2 cellular contexts compared by ENCODE assay signal in the genomic region with DNA sequence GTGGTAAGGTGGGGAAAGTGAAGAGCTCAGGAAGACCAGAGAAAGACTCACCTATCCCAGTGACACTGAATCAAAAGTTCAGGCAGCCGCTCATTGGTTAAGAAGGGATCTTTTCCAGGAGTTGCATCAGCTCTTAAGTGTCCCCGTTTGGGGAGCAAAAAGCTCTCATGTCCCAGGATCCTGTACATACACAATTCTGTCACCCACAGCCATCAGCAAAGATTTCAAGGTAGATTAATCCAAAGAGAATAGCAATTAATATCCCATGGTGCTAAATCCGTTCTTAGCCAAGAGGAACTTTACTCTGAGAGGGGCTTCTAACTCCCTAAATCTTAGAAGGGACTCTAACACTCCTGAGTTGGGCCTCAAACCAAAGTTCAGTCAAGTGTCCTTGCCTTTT.
TF ChIP-seq lines count a peak whose summit lies in the region.

No MANE protein-coding gene starts in this region.

TF ChIP-seq in GM23338, 12 proteins besides CTCF, POLR2A, EP300 and RAD21 (continues in another document):
- TF ChIP-seq, protein P1, sequence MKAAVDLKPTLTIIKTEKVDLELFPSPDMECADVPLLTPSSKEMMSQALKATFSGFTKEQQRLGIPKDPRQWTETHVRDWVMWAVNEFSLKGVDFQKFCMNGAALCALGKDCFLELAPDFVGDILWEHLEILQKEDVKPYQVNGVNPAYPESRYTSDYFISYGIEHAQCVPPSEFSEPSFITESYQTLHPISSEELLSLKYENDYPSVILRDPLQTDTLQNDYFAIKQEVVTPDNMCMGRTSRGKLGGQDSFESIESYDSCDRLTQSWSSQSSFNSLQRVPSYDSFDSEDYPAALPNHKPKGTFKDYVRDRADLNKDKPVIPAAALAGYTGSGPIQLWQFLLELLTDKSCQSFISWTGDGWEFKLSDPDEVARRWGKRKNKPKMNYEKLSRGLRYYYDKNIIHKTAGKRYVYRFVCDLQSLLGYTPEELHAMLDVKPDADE (IDR thresholded peaks at IDR 0.05) = no peak
- TF ChIP-seq, protein P2, sequence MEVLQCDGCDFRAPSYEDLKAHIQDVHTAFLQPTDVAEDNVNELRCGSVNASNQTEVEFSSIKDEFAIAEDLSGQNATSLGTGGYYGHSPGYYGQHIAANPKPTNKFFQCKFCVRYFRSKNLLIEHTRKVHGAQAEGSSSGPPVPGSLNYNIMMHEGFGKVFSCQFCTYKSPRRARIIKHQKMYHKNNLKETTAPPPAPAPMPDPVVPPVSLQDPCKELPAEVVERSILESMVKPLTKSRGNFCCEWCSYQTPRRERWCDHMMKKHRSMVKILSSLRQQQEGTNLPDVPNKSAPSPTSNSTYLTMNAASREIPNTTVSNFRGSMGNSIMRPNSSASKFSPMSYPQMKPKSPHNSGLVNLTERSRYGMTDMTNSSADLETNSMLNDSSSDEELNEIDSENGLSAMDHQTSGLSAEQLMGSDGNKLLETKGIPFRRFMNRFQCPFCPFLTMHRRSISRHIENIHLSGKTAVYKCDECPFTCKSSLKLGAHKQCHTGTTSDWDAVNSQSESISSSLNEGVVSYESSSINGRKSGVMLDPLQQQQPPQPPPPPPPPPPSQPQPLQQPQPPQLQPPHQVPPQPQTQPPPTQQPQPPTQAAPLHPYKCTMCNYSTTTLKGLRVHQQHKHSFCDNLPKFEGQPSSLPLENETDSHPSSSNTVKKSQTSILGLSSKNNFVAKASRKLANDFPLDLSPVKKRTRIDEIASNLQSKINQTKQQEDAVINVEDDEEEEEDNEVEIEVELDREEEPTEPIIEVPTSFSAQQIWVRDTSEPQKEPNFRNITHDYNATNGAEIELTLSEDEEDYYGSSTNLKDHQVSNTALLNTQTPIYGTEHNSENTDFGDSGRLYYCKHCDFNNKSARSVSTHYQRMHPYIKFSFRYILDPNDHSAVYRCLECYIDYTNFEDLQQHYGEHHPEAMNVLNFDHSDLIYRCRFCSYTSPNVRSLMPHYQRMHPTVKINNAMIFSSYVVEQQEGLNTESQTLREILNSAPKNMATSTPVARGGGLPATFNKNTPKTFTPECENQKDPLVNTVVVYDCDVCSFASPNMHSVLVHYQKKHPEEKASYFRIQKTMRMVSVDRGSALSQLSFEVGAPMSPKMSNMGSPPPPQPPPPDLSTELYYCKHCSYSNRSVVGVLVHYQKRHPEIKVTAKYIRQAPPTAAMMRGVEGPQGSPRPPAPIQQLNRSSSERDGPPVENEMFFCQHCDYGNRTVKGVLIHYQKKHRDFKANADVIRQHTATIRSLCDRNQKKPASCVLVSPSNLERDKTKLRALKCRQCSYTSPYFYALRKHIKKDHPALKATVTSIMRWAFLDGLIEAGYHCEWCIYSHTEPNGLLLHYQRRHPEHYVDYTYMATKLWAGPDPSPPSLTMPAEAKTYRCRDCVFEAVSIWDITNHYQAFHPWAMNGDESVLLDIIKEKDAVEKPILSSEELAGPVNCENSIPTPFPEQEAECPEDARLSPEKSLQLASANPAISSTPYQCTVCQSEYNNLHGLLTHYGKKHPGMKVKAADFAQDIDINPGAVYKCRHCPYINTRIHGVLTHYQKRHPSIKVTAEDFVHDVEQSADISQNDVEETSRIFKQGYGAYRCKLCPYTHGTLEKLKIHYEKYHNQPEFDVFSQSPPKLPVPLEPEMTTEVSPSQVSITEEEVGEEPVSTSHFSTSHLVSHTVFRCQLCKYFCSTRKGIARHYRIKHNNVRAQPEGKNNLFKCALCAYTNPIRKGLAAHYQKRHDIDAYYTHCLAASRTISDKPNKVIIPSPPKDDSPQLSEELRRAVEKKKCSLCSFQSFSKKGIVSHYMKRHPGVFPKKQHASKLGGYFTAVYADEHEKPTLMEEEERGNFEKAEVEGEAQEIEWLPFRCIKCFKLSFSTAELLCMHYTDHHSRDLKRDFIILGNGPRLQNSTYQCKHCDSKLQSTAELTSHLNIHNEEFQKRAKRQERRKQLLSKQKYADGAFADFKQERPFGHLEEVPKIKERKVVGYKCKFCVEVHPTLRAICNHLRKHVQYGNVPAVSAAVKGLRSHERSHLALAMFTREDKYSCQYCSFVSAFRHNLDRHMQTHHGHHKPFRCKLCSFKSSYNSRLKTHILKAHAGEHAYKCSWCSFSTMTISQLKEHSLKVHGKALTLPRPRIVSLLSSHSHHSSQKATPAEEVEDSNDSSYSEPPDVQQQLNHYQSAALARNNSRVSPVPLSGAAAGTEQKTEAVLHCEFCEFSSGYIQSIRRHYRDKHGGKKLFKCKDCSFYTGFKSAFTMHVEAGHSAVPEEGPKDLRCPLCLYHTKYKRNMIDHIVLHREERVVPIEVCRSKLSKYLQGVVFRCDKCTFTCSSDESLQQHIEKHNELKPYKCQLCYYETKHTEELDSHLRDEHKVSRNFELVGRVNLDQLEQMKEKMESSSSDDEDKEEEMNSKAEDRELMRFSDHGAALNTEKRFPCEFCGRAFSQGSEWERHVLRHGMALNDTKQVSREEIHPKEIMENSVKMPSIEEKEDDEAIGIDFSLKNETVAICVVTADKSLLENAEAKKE (CRISPR knock-in tag; IDR thresholded peaks at IDR 0.05) = no peak
- no peak for TF ChIP-seq CREB1 (CRISPR knock-in tag; IDR thresholded peaks at IDR 0.05; ENCODE audit: low read depth)
- TF ChIP-seq EZH2phosphoT487 (IDR thresholded peaks at IDR 0.05; ENCODE audit: unreplicated experiment) = no peak
- TF ChIP-seq STAT1 (IDR thresholded peaks at IDR 0.05; ENCODE audit: unreplicated experiment) = no peak
- TF ChIP-seq JUNB (IDR thresholded peaks at IDR 0.05; ENCODE audit: unreplicated experiment) = no peak
- TF ChIP-seq POLR2AphosphoS5 (IDR thresholded peaks at IDR 0.05; ENCODE audit: low read depth) = no peak
- no peak for TF ChIP-seq ZNF331 (CRISPR knock-in tag; IDR thresholded peaks at IDR 0.05; ENCODE audit: low read depth)
- TF ChIP-seq, protein P3, sequence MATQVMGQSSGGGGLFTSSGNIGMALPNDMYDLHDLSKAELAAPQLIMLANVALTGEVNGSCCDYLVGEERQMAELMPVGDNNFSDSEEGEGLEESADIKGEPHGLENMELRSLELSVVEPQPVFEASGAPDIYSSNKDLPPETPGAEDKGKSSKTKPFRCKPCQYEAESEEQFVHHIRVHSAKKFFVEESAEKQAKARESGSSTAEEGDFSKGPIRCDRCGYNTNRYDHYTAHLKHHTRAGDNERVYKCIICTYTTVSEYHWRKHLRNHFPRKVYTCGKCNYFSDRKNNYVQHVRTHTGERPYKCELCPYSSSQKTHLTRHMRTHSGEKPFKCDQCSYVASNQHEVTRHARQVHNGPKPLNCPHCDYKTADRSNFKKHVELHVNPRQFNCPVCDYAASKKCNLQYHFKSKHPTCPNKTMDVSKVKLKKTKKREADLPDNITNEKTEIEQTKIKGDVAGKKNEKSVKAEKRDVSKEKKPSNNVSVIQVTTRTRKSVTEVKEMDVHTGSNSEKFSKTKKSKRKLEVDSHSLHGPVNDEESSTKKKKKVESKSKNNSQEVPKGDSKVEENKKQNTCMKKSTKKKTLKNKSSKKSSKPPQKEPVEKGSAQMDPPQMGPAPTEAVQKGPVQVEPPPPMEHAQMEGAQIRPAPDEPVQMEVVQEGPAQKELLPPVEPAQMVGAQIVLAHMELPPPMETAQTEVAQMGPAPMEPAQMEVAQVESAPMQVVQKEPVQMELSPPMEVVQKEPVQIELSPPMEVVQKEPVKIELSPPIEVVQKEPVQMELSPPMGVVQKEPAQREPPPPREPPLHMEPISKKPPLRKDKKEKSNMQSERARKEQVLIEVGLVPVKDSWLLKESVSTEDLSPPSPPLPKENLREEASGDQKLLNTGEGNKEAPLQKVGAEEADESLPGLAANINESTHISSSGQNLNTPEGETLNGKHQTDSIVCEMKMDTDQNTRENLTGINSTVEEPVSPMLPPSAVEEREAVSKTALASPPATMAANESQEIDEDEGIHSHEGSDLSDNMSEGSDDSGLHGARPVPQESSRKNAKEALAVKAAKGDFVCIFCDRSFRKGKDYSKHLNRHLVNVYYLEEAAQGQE (IDR thresholded peaks at IDR 0.05; ENCODE audit: unreplicated experiment) = no peak
- TF ChIP-seq EZH2 (IDR thresholded peaks at IDR 0.05; ENCODE audit: low read depth, unreplicated experiment) = no peak

TF ChIP-seq in K562, 482 proteins besides CTCF, POLR2A, EP300 and RAD21 (continues in another document):
- TF ChIP-seq ZNF76 (CRISPR knock-in tag; IDR thresholded peaks at IDR 0.05; ENCODE audit: borderline replicate concordance) (0 out of 2 replicates have a peak, but pooled peaks have one; percentile 8), L3MBTL2 (IDR thresholded peaks at IDR 0.05) (peak; percentile 58; the same call in 1 of the 2 replicates), ZNF175 (CRISPR knock-in tag; IDR thresholded peaks at IDR 0.05; ENCODE audit: low read depth) (0 out of 2 replicates have a peak, but pooled peaks have one; percentile 33), SMAD4 (CRISPR knock-in tag; conservative IDR thresholded peaks at IDR 0.05) (0 out of 2 replicates have a peak, but pooled peaks have one; percentile 43), TRIM24 (IDR thresholded peaks at IDR 0.05) (peak; percentile 21 to 61; a peak in 1 of 4 replicates), PYGO2 (tag; IDR thresholded peaks at IDR 0.05) (peak; percentile 47; the same call in 1 of the 2 replicates), JUND (IDR thresholded peaks at IDR 0.05; ENCODE audit: borderline replicate concordance, low read depth, low read length) (0 out of 2 replicates have a peak, but pooled peaks have one; percentile 12), JUND (tag; IDR thresholded peaks at IDR 0.05; ENCODE audit: borderline replicate concordance, low read depth, low read length) (no peak; the same call in 2 of the 3 replicates), GABPA (tag; conservative IDR thresholded peaks at IDR 0.05; ENCODE audit: low read depth) (no peak), ZNF589 (CRISPR knock-in tag; IDR thresholded peaks at IDR 0.05; ENCODE audit: low read depth) (peak; percentile 76), ATF7 (IDR thresholded peaks at IDR 0.05) (peak; percentile 46; the same call in 1 of the 2 replicates), POLR2H (tag; IDR thresholded peaks at IDR 0.05; ENCODE audit: low read depth) (peak; percentile 25; the same call in 1 of the 2 replicates), KHSRP (IDR thresholded peaks at IDR 0.05) (no peak), NR2C1 (IDR thresholded peaks at IDR 0.05) (no peak), NR2C1 (tag; IDR thresholded peaks at IDR 0.05) (peak; percentile 44; the same call in 1 of the 2 replicates)
- TF ChIP-seq, protein P4, sequence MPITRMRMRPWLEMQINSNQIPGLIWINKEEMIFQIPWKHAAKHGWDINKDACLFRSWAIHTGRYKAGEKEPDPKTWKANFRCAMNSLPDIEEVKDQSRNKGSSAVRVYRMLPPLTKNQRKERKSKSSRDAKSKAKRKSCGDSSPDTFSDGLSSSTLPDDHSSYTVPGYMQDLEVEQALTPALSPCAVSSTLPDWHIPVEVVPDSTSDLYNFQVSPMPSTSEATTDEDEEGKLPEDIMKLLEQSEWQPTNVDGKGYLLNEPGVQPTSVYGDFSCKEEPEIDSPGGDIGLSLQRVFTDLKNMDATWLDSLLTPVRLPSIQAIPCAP (CRISPR knock-in tag; IDR thresholded peaks at IDR 0.05; ENCODE audit: borderline replicate concordance) = no peak
- TF ChIP-seq, protein P5, sequence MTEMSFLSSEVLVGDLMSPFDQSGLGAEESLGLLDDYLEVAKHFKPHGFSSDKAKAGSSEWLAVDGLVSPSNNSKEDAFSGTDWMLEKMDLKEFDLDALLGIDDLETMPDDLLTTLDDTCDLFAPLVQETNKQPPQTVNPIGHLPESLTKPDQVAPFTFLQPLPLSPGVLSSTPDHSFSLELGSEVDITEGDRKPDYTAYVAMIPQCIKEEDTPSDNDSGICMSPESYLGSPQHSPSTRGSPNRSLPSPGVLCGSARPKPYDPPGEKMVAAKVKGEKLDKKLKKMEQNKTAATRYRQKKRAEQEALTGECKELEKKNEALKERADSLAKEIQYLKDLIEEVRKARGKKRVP (CRISPR knock-in tag; IDR thresholded peaks at IDR 0.05) = 0 out of 2 replicates have a peak, but pooled peaks have one; percentile 37
- TF ChIP-seq, protein P6, sequence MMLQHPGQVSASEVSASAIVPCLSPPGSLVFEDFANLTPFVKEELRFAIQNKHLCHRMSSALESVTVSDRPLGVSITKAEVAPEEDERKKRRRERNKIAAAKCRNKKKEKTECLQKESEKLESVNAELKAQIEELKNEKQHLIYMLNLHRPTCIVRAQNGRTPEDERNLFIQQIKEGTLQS (IDR thresholded peaks at IDR 0.05) = peak; percentile 83
- TF ChIP-seq, protein P6 (CRISPR knock-in tag; conservative IDR thresholded peaks at IDR 0.05) = no peak
- TF ChIP-seq, protein P7, sequence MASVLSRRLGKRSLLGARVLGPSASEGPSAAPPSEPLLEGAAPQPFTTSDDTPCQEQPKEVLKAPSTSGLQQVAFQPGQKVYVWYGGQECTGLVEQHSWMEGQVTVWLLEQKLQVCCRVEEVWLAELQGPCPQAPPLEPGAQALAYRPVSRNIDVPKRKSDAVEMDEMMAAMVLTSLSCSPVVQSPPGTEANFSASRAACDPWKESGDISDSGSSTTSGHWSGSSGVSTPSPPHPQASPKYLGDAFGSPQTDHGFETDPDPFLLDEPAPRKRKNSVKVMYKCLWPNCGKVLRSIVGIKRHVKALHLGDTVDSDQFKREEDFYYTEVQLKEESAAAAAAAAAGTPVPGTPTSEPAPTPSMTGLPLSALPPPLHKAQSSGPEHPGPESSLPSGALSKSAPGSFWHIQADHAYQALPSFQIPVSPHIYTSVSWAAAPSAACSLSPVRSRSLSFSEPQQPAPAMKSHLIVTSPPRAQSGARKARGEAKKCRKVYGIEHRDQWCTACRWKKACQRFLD (CRISPR knock-in tag; IDR thresholded peaks at IDR 0.05) = 0 out of 2 replicates have a peak, but pooled peaks have one; percentile 54
- TF ChIP-seq, protein P8, sequence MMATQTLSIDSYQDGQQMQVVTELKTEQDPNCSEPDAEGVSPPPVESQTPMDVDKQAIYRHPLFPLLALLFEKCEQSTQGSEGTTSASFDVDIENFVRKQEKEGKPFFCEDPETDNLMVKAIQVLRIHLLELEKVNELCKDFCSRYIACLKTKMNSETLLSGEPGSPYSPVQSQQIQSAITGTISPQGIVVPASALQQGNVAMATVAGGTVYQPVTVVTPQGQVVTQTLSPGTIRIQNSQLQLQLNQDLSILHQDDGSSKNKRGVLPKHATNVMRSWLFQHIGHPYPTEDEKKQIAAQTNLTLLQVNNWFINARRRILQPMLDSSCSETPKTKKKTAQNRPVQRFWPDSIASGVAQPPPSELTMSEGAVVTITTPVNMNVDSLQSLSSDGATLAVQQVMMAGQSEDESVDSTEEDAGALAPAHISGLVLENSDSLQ (IDR thresholded peaks at IDR 0.05) = peak; percentile 47
- TF ChIP-seq, protein P9, sequence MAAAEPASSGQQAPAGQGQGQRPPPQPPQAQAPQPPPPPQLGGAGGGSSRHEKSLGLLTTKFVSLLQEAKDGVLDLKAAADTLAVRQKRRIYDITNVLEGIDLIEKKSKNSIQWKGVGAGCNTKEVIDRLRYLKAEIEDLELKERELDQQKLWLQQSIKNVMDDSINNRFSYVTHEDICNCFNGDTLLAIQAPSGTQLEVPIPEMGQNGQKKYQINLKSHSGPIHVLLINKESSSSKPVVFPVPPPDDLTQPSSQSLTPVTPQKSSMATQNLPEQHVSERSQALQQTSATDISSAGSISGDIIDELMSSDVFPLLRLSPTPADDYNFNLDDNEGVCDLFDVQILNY (CRISPR knock-in tag; IDR thresholded peaks at IDR 0.05) = no peak
